ENCODE assay signal across 8 cellular contexts in genomic region chr5:66144799-66145390, GRCh38. TPM values are rescaled to one million over a fixed set of nuclear protein-coding genes. Genes with fewer than 3 reads are reported as not detected.
DNase-seq lines count a peak whose midpoint lies in the region; ATAC-seq and TF ChIP-seq lines count a peak whose summit lies in the region.

No MANE protein-coding gene starts in this region.

- H3K36me3 ChIP-seq in Panc1 (ENCODE audit: control insufficient read depth, insufficient read depth, low read length) (peaks cover 4% of the 10 kb centered on the region; the same call in 1 of the 2 replicates), upper lobe of right lung (no peaks in the 10 kb centered on the region)

- intact Hi-C loops in Panc1 (cut with micrococcal nuclease; ENCODE audit: unreplicated experiment) (no loop called here), upper lobe of right lung (cut with DNase I) (no loop called here)
- intact Hi-C loops in dendritic cell treated with granulocyte-macrophage colony-stimulating factor and Interleukin-4, amounts not matched to agents 40 ng/mL and 50 ng/mL, for 4 days (cut with micrococcal nuclease), result loop anchor here (5.0 to 10.0 kb wide), 3 partner anchors 218 to 580 kb away; partner anchors contain the start of genes CENPK, ERBIN, PPWD1 and SHLD3

- H3K27ac Mint-ChIP-seq in dendritic cell treated with granulocyte-macrophage colony-stimulating factor and Interleukin-4, amounts not matched to agents 40 ng/mL and 50 ng/mL, for 4 days, result peak overlapping the region; percentile 99

- in situ Hi-C loops in Panc1 (cut with HindIII; ENCODE audit: low pct_unique_long_range_greater_than_20kb, low sequenced_read_pairs), result no loop called here

- H3K4me3 Mint-ChIP-seq in dendritic cell treated with granulocyte-macrophage colony-stimulating factor and Interleukin-4, amounts not matched to agents 40 ng/mL and 50 ng/mL, for 4 days, result peak overlapping the region; percentile 89

- peaks cover 20% of the 10 kb centered on the region for H3K36me3 Mint-ChIP-seq in dendritic cell treated with granulocyte-macrophage colony-stimulating factor and Interleukin-4, amounts not matched to agents 40 ng/mL and 50 ng/mL, for 4 days (ENCODE audit: low read depth)

- CTCF ChIA-PET in Panc1 (lab: Charles Lee), result interaction anchor here (0.8 kb wide), 1 partner anchor 28 kb away, joined by 3 read pairs; no protein-coding TSS in a partner anchor

- peak; percentile 83 for DNase-seq in DMS114 treated with DMSO at 0.1 percent for 48 hours (lab: John Stamatoyannopoulos, UW; ENCODE audit: unreplicated experiment)
- DNase-seq in Panc1 (ENCODE audit: low read depth, low spot score), result peak; percentile 61
- DNase-seq in middle frontal gyrus (ENCODE audit: extremely low spot score, low spot score), result peak; percentile 42
- no peak for DNase-seq in upper lobe of right lung
- DNase-seq in globus pallidus (ENCODE audit: low spot score), result no peak

- H3K4me3 ChIP-seq in Panc1 (ENCODE audit: low read depth in 2 of 2, low read length in 2 of 2), result peak overlapping the region; percentile 86 to 91
- H3K4me3 ChIP-seq in upper lobe of right lung, result peak overlapping the region; percentile 87

- no peaks in the 10 kb centered on the region for H3K9me3 ChIP-seq in Panc1 (ENCODE audit: control insufficient read depth, insufficient read depth, low read depth, low read length)
- no peaks in the 10 kb centered on the region for H3K9me3 ChIP-seq in upper lobe of right lung

- H3K4me1 ChIP-seq in Panc1 (ENCODE audit: control insufficient read depth, insufficient read depth, low read length) (peaks cover 26% of the 10 kb centered on the region), upper lobe of right lung (peaks cover 32% of the 10 kb centered on the region)

- POLR2A ChIA-PET in Panc1 (lab: Charles Lee), result interaction anchor here (0.6 to 0.8 kb wide), 5 partner anchors 207 to 407 kb away, joined by 4 to 11 read pairs (median 4); no protein-coding TSS in a partner anchor

- H3K27me3 Mint-ChIP-seq in dendritic cell treated with granulocyte-macrophage colony-stimulating factor and Interleukin-4, amounts not matched to agents 40 ng/mL and 50 ng/mL, for 4 days, result no peaks in the 10 kb centered on the region

- peak; percentile 62 for ATAC-seq in GM19395 (IDR thresholded peaks at IDR 0.05; ENCODE audit: unreplicated experiment)
- ATAC-seq in HG03432 (IDR thresholded peaks at IDR 0.05; ENCODE audit: unreplicated experiment), result peak; percentile 42
- peak; percentile 68 for ATAC-seq in Panc1
- peak; percentile 68 for ATAC-seq in upper lobe of right lung

- H3K27me3 ChIP-seq in Panc1 (ENCODE audit: control insufficient read depth, insufficient read depth, low read length) (no peaks in the 10 kb centered on the region), upper lobe of right lung (no peaks in the 10 kb centered on the region)

- no peaks in the 10 kb centered on the region for H3K9me3 Mint-ChIP-seq in dendritic cell treated with granulocyte-macrophage colony-stimulating factor and Interleukin-4, amounts not matched to agents 40 ng/mL and 50 ng/mL, for 4 days

- no TSS peak for BruUV-seq in Panc1 (replicated peaks; lab: Mats Ljungman, UMichigan)

- TF ChIP-seq CTCF in Panc1 (IDR thresholded peaks at IDR 0.05), result no peak
- TF ChIP-seq CTCF in upper lobe of right lung (IDR thresholded peaks at IDR 0.05), result no peak

- peaks cover 15% of the 10 kb centered on the region for H3K4me1 Mint-ChIP-seq in dendritic cell treated with granulocyte-macrophage colony-stimulating factor and Interleukin-4, amounts not matched to agents 40 ng/mL and 50 ng/mL, for 4 days (ENCODE audit: low read depth)

- peak overlapping the region; percentile 99 for H3K27ac ChIP-seq in Panc1 (ENCODE audit: low read length)
- H3K27ac ChIP-seq in upper lobe of right lung, result peak overlapping the region; percentile 99

RNA-seq across cellular contexts. Expression of gene SREK1, which starts 0.8 kb away (rescaled TPM):
- total RNA-seq in Panc1 (2021; ENCODE audit: unreplicated experiment) (89.7 TPM), upper lobe of right lung (65.9 TPM)
- polyA plus RNA-seq in Panc1 (2012; ENCODE audit: insufficient read length), result 52.9 TPM

Comparison
In these comparisons a context has a peak if more than half of its experiments do, and no peak if none do; other contexts are left out.
1. DNase-seq: peak in DMS114 treated with DMSO at 0.1 percent for 48 hours (single experiment), Panc1 (single experiment) and middle frontal gyrus (single experiment); none in upper lobe of right lung (single experiment) and globus pallidus (single experiment).
2. Peak in every context shown above with its lines, with median percentiles within 50 percentile points of each other: ATAC-seq.